In genomic region chr2:18787726-18788125, GRCh38 we compare ENCODE assay signal across 19 cellular contexts.
DNase-seq lines count a peak whose midpoint lies in the region; ATAC-seq and TF ChIP-seq lines count a peak whose summit lies in the region.
"Had no signal": no experiment of that assay in that cellular context is flagged by ENCODE, and none has a peak within 500 bp of the region (broad histone marks: within the 10 kb centered on the region; RNA-seq: fewer than 3 reads in every experiment).

No MANE protein-coding gene starts in this region.

- H4K20me1 ChIP-seq in PC-3 (ENCODE audit: low read length), result no peaks in the 10 kb centered on the region

- H3F3A ChIP-seq in PC-3 (ENCODE audit: low read length, unreplicated experiment), result no peaks in the 10 kb centered on the region

- TF ChIP-seq POLR2A in gastrocnemius medialis (IDR thresholded peaks at IDR 0.05), result no peak

- no peak overlapping the region for H3K4me3 ChIP-seq in PC-3 (ENCODE audit: low read length)
- no peak overlapping the region for H3K4me3 ChIP-seq in epithelial cell of proximal tubule (ENCODE audit: low read depth, low read length)
- no peak overlapping the region for H3K4me3 ChIP-seq in gastrocnemius medialis
- H3K4me3 ChIP-seq: GM23338 had no signal

- no peak overlapping the region for H2AFZ ChIP-seq in PC-3 (ENCODE audit: low read length)
- H2AFZ ChIP-seq: GM23338 had no signal

- peak overlapping the region; percentile 26 to 97 (median 92) for H3K27ac Mint-ChIP-seq in nephron
- H3K27ac Mint-ChIP-seq: GM23338, IgD-negative memory B cell had no signal

- CTCF ChIA-PET in PC-3 (lab: Charles Lee), result no interaction called here

- ATAC-seq in PC-3 (peak; percentile 40; the same call in 1 of the 2 replicates), gastrocnemius medialis (no peak)
- ATAC-seq: GM23338 had no signal

- in situ Hi-C loops in gastrocnemius medialis (cut with MboI; ENCODE audit: low sequenced_read_pairs in 4 of 4), result no loop called here

- H3K4me1 ChIP-seq in PC-3 (ENCODE audit: insufficient read depth, low read length) (no peaks in the 10 kb centered on the region), gastrocnemius medialis (peaks cover 7 to 12% of the 10 kb centered on the region in 2 donors)

- no peak overlapping the region for H3K4me3 Mint-ChIP-seq in nephron
- H3K4me3 Mint-ChIP-seq: GM23338, IgD-negative memory B cell had no signal

- H3K9me2 ChIP-seq in PC-3 (replicated peaks; ENCODE audit: low read length), result no peaks in the 10 kb centered on the region

- H3K27ac ChIP-seq in PC-3 (ENCODE audit: low read length) (no peak overlapping the region), gastrocnemius medialis (no peak overlapping the region)

- no peaks in the 10 kb centered on the region for H3K9me3 ChIP-seq in PC-3 (ENCODE audit: low read length)
- H3K9me3 ChIP-seq in gastrocnemius medialis, result no peaks in the 10 kb centered on the region

- no peaks in the 10 kb centered on the region for H3K79me2 ChIP-seq in PC-3 (ENCODE audit: low read length)

- TF ChIP-seq CTCF in PC-3 (conservative IDR thresholded peaks at IDR 0.05; ENCODE audit: low read depth, low read length), result peak; percentile 17; the same call in 1 of the 2 replicates
- TF ChIP-seq CTCF in epithelial cell of proximal tubule (conservative IDR thresholded peaks at IDR 0.05; ENCODE audit: low read depth, low read length), result peak; percentile 32
- TF ChIP-seq CTCF in nephron (IDR thresholded peaks at IDR 0.05; ENCODE audit: unreplicated experiment in 3 of 3), result no peak
- TF ChIP-seq CTCF in gastrocnemius medialis (IDR thresholded peaks at IDR 0.05 in 4 of 5, conservative IDR thresholded peaks at IDR 0.05 in 1 of 5), result no peak

- POLR2A ChIA-PET in PC-3 (lab: Charles Lee; ENCODE audit: unreplicated experiment), result no interaction called here

- no peaks in the 10 kb centered on the region for H3K27me3 ChIP-seq in PC-3 (ENCODE audit: low read length)
- no peaks in the 10 kb centered on the region for H3K27me3 ChIP-seq in gastrocnemius medialis

- no peak overlapping the region for H3K9ac ChIP-seq in PC-3 (ENCODE audit: low read length)

- H3K4me2 ChIP-seq in PC-3 (ENCODE audit: low read length), result no peak overlapping the region
- H3K4me2 ChIP-seq: GM23338 had no signal

- peaks cover 19% of the 10 kb centered on the region for H3K9me3 Mint-ChIP-seq in nephron
- H3K9me3 Mint-ChIP-seq: GM23338 had no signal

- H3K36me3 Mint-ChIP-seq in nephron (ENCODE audit: low read depth), result peaks cover 16% of the 10 kb centered on the region

- BruUV-seq in PC-3 (replicated peaks; lab: Mats Ljungman, UMichigan), result no TSS peak

- DNase-seq in Daoy (ENCODE audit: low read depth) (peak; percentile 53), PC-3 (peak; percentile 24), epithelial cell of proximal tubule (ENCODE audit: low read depth) (no peak), T-helper 1 cell (no peak), NCI-H2029 (lab: John Stamatoyannopoulos, UW) (no peak), NCI-H2171 (lab: John Stamatoyannopoulos, UW) (no peak), gastrocnemius medialis (no peak)
- DNase-seq: AML-193; DMS53; MV-4-11; NCI-H1417 treated with DMSO at 0.1 percent for 48 hours; NCI-H2081; NCI-H2227 treated with DMSO at 0.1 percent for 48 hours; NCI-H524 treated with DMSO at 0.1 percent for 48 hours; NK-92 treated with Interleukin-12 subunit alpha and Interleukin-12 subunit beta, amount 100 ng/mL, for 24 hours; OCI-M1 had no signal

- peaks cover 30% of the 10 kb centered on the region for H3K4me1 Mint-ChIP-seq in nephron
- H3K4me1 Mint-ChIP-seq: IgD-negative memory B cell had no signal

- intact Hi-C loops in PC-3 (cut with micrococcal nuclease) (no loop called here), gastrocnemius medialis (cut with DNase I; ENCODE audit: low total_unique reads) (no loop called here)

- H3K27me3 Mint-ChIP-seq in nephron (ENCODE audit: low read depth), result no peaks in the 10 kb centered on the region
- H3K27me3 Mint-ChIP-seq: IgD-negative memory B cell had no signal

- H3K36me3 ChIP-seq in PC-3 (ENCODE audit: low read depth, low read length) (no peaks in the 10 kb centered on the region), gastrocnemius medialis (no peaks in the 10 kb centered on the region)

Comparison
In these comparisons a context has a peak if more than half of its experiments do, and no peak if none do; other contexts are left out.
1. DNase-seq: peak in Daoy (single experiment) and PC-3 (single experiment); none in epithelial cell of proximal tubule (single experiment), T-helper 1 cell (0 of 5), NCI-H2029 (single experiment), NCI-H2171 (single experiment) and gastrocnemius medialis (0 of 2).
2. CTCF ChIP-seq: peak in PC-3 (single experiment) and epithelial cell of proximal tubule (single experiment); none in nephron (0 of 3) and gastrocnemius medialis (0 of 5).